8 cellular contexts compared by ENCODE assay signal in genomic region chr13:19781526-19781925, GRCh38. TPM values are rescaled to one million over a fixed set of nuclear protein-coding genes. Genes with fewer than 3 reads are reported as not detected.
DNase-seq lines count a peak whose midpoint lies in the region; ATAC-seq and TF ChIP-seq lines count a peak whose summit lies in the region.

No MANE protein-coding gene starts in this region.

- peak overlapping the region; percentile 81 for H3K4me2 ChIP-seq in PC-3 (ENCODE audit: low read length)

- H3K4me3 ChIP-seq in PC-3 (ENCODE audit: low read length) (peak overlapping the region; percentile 99), ovary (peak overlapping the region; percentile 92)

- no peaks in the 10 kb centered on the region for H3K9me2 ChIP-seq in PC-3 (replicated peaks; ENCODE audit: low read length)

- no peaks in the 10 kb centered on the region for H3K9me3 ChIP-seq in PC-3 (ENCODE audit: low read length)
- no peaks in the 10 kb centered on the region for H3K9me3 ChIP-seq in ovary

- H3K36me3 ChIP-seq in PC-3 (ENCODE audit: low read depth, low read length) (peaks cover 6% of the 10 kb centered on the region), ovary (no peaks in the 10 kb centered on the region)

- peaks cover 20% of the 10 kb centered on the region for H4K20me1 ChIP-seq in PC-3 (ENCODE audit: low read length)

- H3K27me3 ChIP-seq in PC-3 (ENCODE audit: low read length) (no peaks in the 10 kb centered on the region), ovary (no peaks in the 10 kb centered on the region)

- intact Hi-C loops in PC-3 (cut with micrococcal nuclease) (loop anchor here (5.0 kb wide), 2 partner anchors 66 to 176 kb away; partner anchors contain the start of gene ZMYM2), ovary (cut with DNase I) (loop anchor here in 3 of 4 donors (5.0 to 10.0 kb wide), 3 partner anchors 81 to 147 kb away; partner anchors contain the start of genes ZMYM5 (in 3 of the 3) and MPHOSPH8 (in 1 of the 3))

- DNase-seq in ELR (ENCODE audit: low read depth) (peak; percentile 15), PC-3 (peak; percentile 13), erythroblast (lab: John Stamatoyannopoulos, UW) (peak; percentile 53 to 65), ovary (no peak), GM19238 (ENCODE audit: insufficient read length, low spot score) (no peak), DMS53 treated with DMSO at 0.1 percent for 48 hours (lab: John Stamatoyannopoulos, UW; ENCODE audit: unreplicated experiment) (no peak), mucosa of gallbladder (ENCODE audit: low spot score) (no peak)

- no peak for TF ChIP-seq EP300 in ovary (IDR thresholded peaks at IDR 0.05)

- ATAC-seq in PC-3 (no peak), GM18909 (IDR thresholded peaks at IDR 0.05; ENCODE audit: poor library complexity, unreplicated experiment) (no peak)

- H3K27ac ChIP-seq in PC-3 (ENCODE audit: low read length) (peak overlapping the region; percentile 72), ovary (peak overlapping the region in 1 of 2 donors; percentile 86)

- POLR2A ChIA-PET in PC-3 (lab: Charles Lee; ENCODE audit: unreplicated experiment) = interaction anchor here (0.7 kb wide), 1 partner anchor 82 kb away, joined by 3 read pairs; the partner anchor contains the start of gene ZMYM5

- TF ChIP-seq POLR2A in erythroblast (IDR thresholded peaks at IDR 0.05; ENCODE audit: low read length) (no peak), ovary (IDR thresholded peaks at IDR 0.05) (no peak)

- peaks cover 39% of the 10 kb centered on the region for H3K79me2 ChIP-seq in PC-3 (ENCODE audit: low read length)

- H3K4me1 ChIP-seq in PC-3 (ENCODE audit: insufficient read depth, low read length) = no peaks in the 10 kb centered on the region
- peaks cover 3% of the 10 kb centered on the region for H3K4me1 ChIP-seq in ovary (ENCODE audit: insufficient read depth)

- no peaks in the 10 kb centered on the region for H3F3A ChIP-seq in PC-3 (ENCODE audit: low read length, unreplicated experiment)

- CTCF ChIA-PET in PC-3 (lab: Charles Lee) = no interaction called here

- whole genome bisulfite sequencing in ovary, 3 donors = 3 to 8% (median 6%) methylated on average over 9 of the region's 9 CpGs

- TF ChIP-seq CTCF in PC-3 (conservative IDR thresholded peaks at IDR 0.05; ENCODE audit: low read depth, low read length) (no peak), ovary (IDR thresholded peaks at IDR 0.05) (no peak)

- H2AFZ ChIP-seq in PC-3 (ENCODE audit: low read length) = no peak overlapping the region

- peak overlapping the region; percentile 99 for H3K9ac ChIP-seq in PC-3 (ENCODE audit: low read length)

- BruUV-seq in PC-3 (replicated peaks; lab: Mats Ljungman, UMichigan) = no TSS peak

RNA-seq across cellular contexts. Expression of gene PSPC1, which starts 1.2 kb away (rescaled TPM):
- total RNA-seq in PC-3 (2014; rRNA removed) (118 and 121 TPM in 2 replicates), ovary (10 to 100 TPM; 46.3 to 74.0 (median 66.8) TPM), mucosa of gallbladder (40.0 TPM)
- 10 to 100 TPM; 34.7 to 35.0 TPM for polyA plus RNA-seq in ovary

Comparison
In these comparisons a context has a peak if more than half of its experiments do, and no peak if none do; other contexts are left out.
1. DNase-seq: peak in ELR (single experiment), PC-3 (single experiment) and erythroblast (2 of 2); none in ovary (0 of 5), GM19238 (single experiment), DMS53 treated with DMSO at 0.1 percent for 48 hours (single experiment) and mucosa of gallbladder (single experiment).